ENCODE assay signal across 22 cellular contexts in genomic region chr12:70920891-70921290, GRCh38. TPM values are rescaled to one million over a fixed set of nuclear protein-coding genes. Genes with fewer than 3 reads are reported as not detected.
DNase-seq lines count a peak whose midpoint lies in the region; ATAC-seq and TF ChIP-seq lines count a peak whose summit lies in the region.
"Had no signal": no experiment of that assay in that cellular context is flagged by ENCODE, and none has a peak within 500 bp of the region (broad histone marks: within the 10 kb centered on the region; RNA-seq: fewer than 3 reads in every experiment).

No MANE protein-coding gene starts in this region.

- H3K36me3 Mint-ChIP-seq in H9 (ENCODE audit: insufficient read depth in 1 of 3, low read depth in 3 of 3) (no peaks in the 10 kb centered on the region; a peak in 1 of 7 replicates), WTC11 (no peaks in the 10 kb centered on the region), progenitor cell of endocrine pancreas (ENCODE audit: insufficient read depth) (no peaks in the 10 kb centered on the region)
- H3K36me3 Mint-ChIP-seq: CD4-positive, alpha-beta memory T cell; naive thymus-derived CD4-positive, alpha-beta T cell had no signal

- no peak overlapping the region for H3K4ac ChIP-seq in H9 (ENCODE audit: low read depth, low read length)

- H3K27me3 ChIP-seq in H9 (ENCODE audit: insufficient read depth, low read length) (no peaks in the 10 kb centered on the region; the same call in 1 of the 2 replicates), iPS-15b (ENCODE audit: control insufficient read depth, insufficient read depth, low read length) (peaks cover 19% of the 10 kb centered on the region)
- H3K27me3 ChIP-seq: brain microvascular endothelial cell had no signal

- no peak overlapping the region for H2BK20ac ChIP-seq in H9 (ENCODE audit: low read depth, low read length, poor library complexity, severe bottlenecking)

- H3K14ac ChIP-seq in H9 (ENCODE audit: insufficient read depth, low read length): no peak overlapping the region

- CTCF ChIA-PET in WTC11 (lab: Charles Lee): interaction anchor here (0.7 kb wide), 1 partner anchor 94 kb away, joined by 3 read pairs; no protein-coding TSS in a partner anchor

- H4K5ac ChIP-seq in H9 (ENCODE audit: insufficient read length, low read depth, low read length): no peak overlapping the region

- H2BK15ac ChIP-seq in H9 (ENCODE audit: low read depth, low read length): no peak overlapping the region

- H3K56ac ChIP-seq in H9 (ENCODE audit: insufficient read length, low read depth, low read length): no peak overlapping the region

- no peak overlapping the region for H3K23ac ChIP-seq in H9 (ENCODE audit: insufficient read length, low read depth, low read length)

- no peaks in the 10 kb centered on the region for H3K79me1 ChIP-seq in H9 (ENCODE audit: insufficient read depth, low read depth, low read length, poor library complexity, severe bottlenecking)

- H3K4me1 Mint-ChIP-seq in H9: peaks cover 13 to 14% of the 10 kb centered on the region in 2 experiments
- peaks cover 13% of the 10 kb centered on the region for H3K4me1 Mint-ChIP-seq in WTC11
- peaks cover 6% of the 10 kb centered on the region for H3K4me1 Mint-ChIP-seq in progenitor cell of endocrine pancreas (ENCODE audit: low read depth)
- H3K4me1 Mint-ChIP-seq: activated T-helper 17 cell treated with anti-CD3 and anti-CD28 coated beads, Interleukin-2, amount 50 U/mL, for 72 hours had no signal

- H3K27ac Mint-ChIP-seq in H9 (no peak overlapping the region; a peak in 1 of 7 replicates), WTC11 (no peak overlapping the region), progenitor cell of endocrine pancreas (no peak overlapping the region)
- H3K27ac Mint-ChIP-seq: activated T-helper 17 cell treated with anti-CD3 and anti-CD28 coated beads, Interleukin-2, amount 50 U/mL, for 72 hours; CD4-positive, alpha-beta memory T cell; naive thymus-derived CD4-positive, alpha-beta T cell had no signal

- no peak overlapping the region for H4K91ac ChIP-seq in H9 (ENCODE audit: insufficient read length, low read depth, low read length)

- no peaks in the 10 kb centered on the region for H3K36me3 ChIP-seq in iPS-15b (ENCODE audit: control insufficient read depth, insufficient read depth, low read length)
- H3K36me3 ChIP-seq: brain microvascular endothelial cell, prostate gland had no signal

- H3K23me2 ChIP-seq in H9 (ENCODE audit: insufficient read length, low read depth, low read length, poor library complexity, severe bottlenecking): peaks cover 9% of the 10 kb centered on the region

- no CpG with 5 or more reads among the region's 9 CpGs for WGBS in H9 (ENCODE audit: extremely low coverage, insufficient read length, low lambda C conversion rate)

- TF ChIP-seq CTCF in H9 (conservative IDR thresholded peaks at IDR 0.05) (no peak), WTC11 (IDR thresholded peaks at IDR 0.05) (no peak), progenitor cell of endocrine pancreas (IDR thresholded peaks at IDR 0.05; ENCODE audit: unreplicated experiment) (no peak)

- peak overlapping the region; percentile 65 for H3K4me3 ChIP-seq in iPS-15b (ENCODE audit: low read depth, low read length)
- H3K4me3 ChIP-seq: GM12878, prostate gland, skin epidermis had no signal

- no peak overlapping the region for H2AFZ ChIP-seq in H9 (ENCODE audit: low read length)

- H3K9ac ChIP-seq in H9 (ENCODE audit: extremely low read depth, insufficient read length, low read length) (no peak overlapping the region), iPS-15b (ENCODE audit: low read depth, low read length) (no peak overlapping the region)

- H3K9me3 ChIP-seq in H9 (ENCODE audit: control insufficient read depth, low read depth, low read length) (no peaks in the 10 kb centered on the region), iPS-15b (ENCODE audit: control insufficient read depth, insufficient read depth, low read length) (no peaks in the 10 kb centered on the region)
- H3K9me3 ChIP-seq: prostate gland had no signal

- no peaks in the 10 kb centered on the region for H3K9me3 Mint-ChIP-seq in H9
- H3K9me3 Mint-ChIP-seq in WTC11: no peaks in the 10 kb centered on the region
- H3K9me3 Mint-ChIP-seq in progenitor cell of endocrine pancreas (ENCODE audit: low read depth): no peaks in the 10 kb centered on the region

- H3K27me3 Mint-ChIP-seq in H9 (ENCODE audit: low read depth) (peaks cover 31% of the 10 kb centered on the region), WTC11 (ENCODE audit: low read depth) (peaks cover 33% of the 10 kb centered on the region), progenitor cell of endocrine pancreas (peaks cover 38% of the 10 kb centered on the region)

- ATAC-seq in WTC11 (peak; percentile 20), GM19455 (IDR thresholded peaks at IDR 0.05; ENCODE audit: unreplicated experiment) (no peak), GM19324 (IDR thresholded peaks at IDR 0.05; ENCODE audit: low FRiP score, unreplicated experiment) (no peak)
- ATAC-seq: activated T-helper 17 cell treated with anti-CD3 and anti-CD28 coated beads, Interleukin-2, amount 50 U/mL, for 72 hours; GM12878; HCT116; naive thymus-derived CD4-positive, alpha-beta T cell; stimulated activated naive CD8-positive, alpha-beta T cell treated with anti-CD3 and anti-CD28 coated beads, Interleukin-15, Interleukin-2, amounts not matched to agents 100 U/mL and 50 U/mL, for 24 hours had no signal

- no peak overlapping the region for H3T11ph ChIP-seq in H9 (ENCODE audit: low read length)

- no peak overlapping the region for H2AK5ac ChIP-seq in H9 (ENCODE audit: insufficient read length, low read length)

- H3K4me1 ChIP-seq in H9 (ENCODE audit: insufficient read depth, low read length) (peaks cover 2% of the 10 kb centered on the region; the same call in 1 of the 2 replicates), iPS-15b (ENCODE audit: control insufficient read depth, insufficient read depth, low read length) (peaks cover 2% of the 10 kb centered on the region)
- H3K4me1 ChIP-seq: prostate gland had no signal

- H2BK120ac ChIP-seq in H9 (ENCODE audit: low read depth, low read length, poor library complexity, severe bottlenecking): no peak overlapping the region

- no peak overlapping the region for H2BK12ac ChIP-seq in H9 (ENCODE audit: insufficient read length, low read depth, low read length)

- peak overlapping the region; percentile 99 for H3K4me2 ChIP-seq in H9 (ENCODE audit: insufficient read depth, insufficient read length, low read length)

- H2BK5ac ChIP-seq in H9 (ENCODE audit: insufficient read length, low read length): no peak overlapping the region

- H3K27ac ChIP-seq in H9 (ENCODE audit: insufficient read length, low read depth, low read length): no peak overlapping the region
- H3K27ac ChIP-seq: brain microvascular endothelial cell, prostate gland, skin epidermis had no signal

- no peaks in the 10 kb centered on the region for H4K20me1 ChIP-seq in H9 (ENCODE audit: control insufficient read depth, insufficient read depth, insufficient read length)

- peak; percentile 46 for DNase-seq in H9
- peak; percentile 14 for DNase-seq in WTC11 (ENCODE audit: low spot score)
- DNase-seq in progenitor cell of endocrine pancreas (ENCODE audit: low spot score, unreplicated experiment): no peak
- DNase-seq in NCI-H1048 (lab: John Stamatoyannopoulos, UW): no peak
- DNase-seq in activated CD4-positive, alpha-beta T cell treated with anti-CD3 and anti-CD28 coated beads, Interleukin-2, amount 50 U/mL, for 48 hours: no peak
- DNase-seq: activated CD4-positive, alpha-beta T cell treated with anti-CD3 and anti-CD28 coated beads for 4 hours; brain microvascular endothelial cell; CD4-positive, alpha-beta memory T cell; naive thymus-derived CD4-positive, alpha-beta T cell; OCI-M1; Right ventricle myocardium superior; stimulated activated CD4-positive, alpha-beta T cell treated with anti-CD3 and anti-CD28 coated beads, Interleukin-2, amount 100 ng/mL, for 48 hours; stimulated activated naive CD8-positive, alpha-beta T cell treated with anti-CD3 and anti-CD28 coated beads, Interleukin-15, Interleukin-2, amounts not matched to agents 100 U/mL and 50 U/mL, for 24 hours; trophoblast cell had no signal

- POLR2A ChIA-PET in WTC11 (lab: Charles Lee): no interaction called here

- no peak overlapping the region for H3K18ac ChIP-seq in H9 (ENCODE audit: insufficient read length, low read depth, low read length)

- peak overlapping the region; percentile 43 to 66 for H3K4me3 Mint-ChIP-seq in H9
- H3K4me3 Mint-ChIP-seq in WTC11: peak overlapping the region; percentile 59
- H3K4me3 Mint-ChIP-seq in progenitor cell of endocrine pancreas (ENCODE audit: low read depth): peak overlapping the region; percentile 21
- H3K4me3 Mint-ChIP-seq: activated T-helper 17 cell treated with anti-CD3 and anti-CD28 coated beads, Interleukin-2, amount 50 U/mL, for 72 hours; CD4-positive, alpha-beta memory T cell; naive thymus-derived CD4-positive, alpha-beta T cell had no signal

- no peaks in the 10 kb centered on the region for H3K79me2 ChIP-seq in H9 (ENCODE audit: insufficient read depth, low read length)

- no peak overlapping the region for H4K8ac ChIP-seq in H9 (replicated peaks; ENCODE audit: insufficient read length, low read depth, low read length)

TF ChIP-seq in WTC11, 78 proteins besides CTCF, POLR2A, EP300 and RAD21 (continues in another document):
- TF ChIP-seq ZNF281 (CRISPR knock-in tag; IDR thresholded peaks at IDR 0.05): no peak
- TF ChIP-seq ZNF396 (CRISPR knock-in tag; IDR thresholded peaks at IDR 0.05; ENCODE audit: borderline replicate concordance): no peak
- no peak for TF ChIP-seq SOX15 (CRISPR knock-in tag; IDR thresholded peaks at IDR 0.05)
- no peak for TF ChIP-seq ZNF138 (CRISPR knock-in tag; conservative IDR thresholded peaks at IDR 0.05)

RNA-seq across cellular contexts. Expression of gene PTPRR, which starts 0.4 kb away (rescaled TPM):
- total RNA-seq in H9 (2021) (0.22 and 0.24 TPM in 2 replicates), WTC11 (2021) (0.46 to 0.69 TPM (median 0.60 TPM) in 3 replicates), progenitor cell of endocrine pancreas (0.38 and 0.47 TPM in 2 replicates)
- total RNA-seq: activated T-helper 17 cell treated with anti-CD3 and anti-CD28 coated beads, Interleukin-2, amount 50 U/mL, for 72 hours; CD4-positive, alpha-beta memory T cell; naive thymus-derived CD4-positive, alpha-beta T cell had no signal

Comparison
In these comparisons a context has a peak if more than half of its experiments do, and no peak if none do; other contexts are left out.
1. DNase-seq: peak in H9 (single experiment) and WTC11 (single experiment); none in progenitor cell of endocrine pancreas (single experiment), NCI-H1048 (single experiment) and activated CD4-positive, alpha-beta T cell treated with anti-CD3 and anti-CD28 coated beads, Interleukin-2, amount 50 U/mL, for 48 hours (0 of 2).
2. Peak in every context shown above with its lines, with median percentiles within 50 percentile points of each other: H3K4me3 Mint-ChIP-seq.